ENCODE assay signal across 1 cellular context in the genomic region with DNA sequence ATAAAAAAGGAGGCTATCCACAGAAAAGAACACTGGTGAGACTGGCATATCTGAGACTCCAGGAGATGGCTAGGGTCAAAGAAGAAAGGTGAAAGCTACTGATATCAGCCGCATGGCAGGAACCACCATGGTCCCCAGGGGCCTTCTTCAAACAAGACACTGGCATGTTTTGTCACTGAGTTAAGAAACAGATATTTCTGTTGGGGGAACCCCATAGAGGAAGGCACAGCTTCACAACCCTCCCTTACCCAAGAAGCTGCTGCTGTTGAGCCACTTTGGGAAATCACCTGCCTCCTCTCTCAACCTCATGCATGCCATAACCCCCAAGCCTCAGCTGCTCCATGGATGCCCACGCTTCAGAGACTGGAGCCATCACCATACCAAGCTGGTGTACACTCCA.
TF ChIP-seq lines count a peak whose summit lies in the region.

No MANE protein-coding gene starts in this region.

TF ChIP-seq in GM12878, 131 proteins besides CTCF, POLR2A, EP300 and RAD21 (continued from another document and continues in another):
- TF ChIP-seq KDM1A (IDR thresholded peaks at IDR 0.05; ENCODE audit: borderline replicate concordance) (no peak), ZNF207 (IDR thresholded peaks at IDR 0.05; ENCODE audit: borderline replicate concordance) (no peak), BACH1 (IDR thresholded peaks at IDR 0.05; ENCODE audit: borderline replicate concordance) (no peak), HDAC6 (IDR thresholded peaks at IDR 0.05; ENCODE audit: unreplicated experiment) (no peak), SREBF2 (IDR thresholded peaks at IDR 0.05; ENCODE audit: low read length) (no peak), BMI1 (IDR thresholded peaks at IDR 0.05; ENCODE audit: borderline replicate concordance) (no peak), RCOR1 (conservative IDR thresholded peaks at IDR 0.05; ENCODE audit: low read depth, low read length) (no peak), STAT3 (IDR thresholded peaks at IDR 0.05; ENCODE audit: low read depth, low read length) (no peak), ZNF622 (IDR thresholded peaks at IDR 0.05) (no peak), TCF7 (IDR thresholded peaks at IDR 0.05; ENCODE audit: borderline replicate concordance) (peak; percentile 66), SMAD5 (IDR thresholded peaks at IDR 0.05; ENCODE audit: low read depth) (no peak), FOXM1 (IDR thresholded peaks at IDR 0.05; ENCODE audit: low read depth, low read length) (no peak), JUND (IDR thresholded peaks at IDR 0.05; ENCODE audit: low read depth, low read length) (no peak), YY1 (IDR thresholded peaks at IDR 0.05; ENCODE audit: low read depth, low read length) (no peak), MTA2 (IDR thresholded peaks at IDR 0.05; ENCODE audit: low read depth) (peak; percentile 70; the same call in 1 of the 2 replicates), HDAC2 (IDR thresholded peaks at IDR 0.05) (no peak), NR2C1 (IDR thresholded peaks at IDR 0.05) (peak; percentile 47; the same call in 1 of the 2 replicates), CEBPZ (IDR thresholded peaks at IDR 0.05; ENCODE audit: low read depth, low read length) (no peak), CHD4 (IDR thresholded peaks at IDR 0.05) (no peak), EED (IDR thresholded peaks at IDR 0.05; ENCODE audit: low read depth) (0 out of 2 replicates have a peak, but pooled peaks have one; percentile 33), TCF3 (IDR thresholded peaks at IDR 0.05; ENCODE audit: borderline replicate concordance, insufficient read depth, low read depth, low read length) (no peak), RUNX3 (IDR thresholded peaks at IDR 0.05; ENCODE audit: low read length) (peak; percentile 29; the same call in 1 of the 2 replicates), MLLT1 (IDR thresholded peaks at IDR 0.05) (0 out of 2 replicates have a peak, but pooled peaks have one; percentile 35), MYC (IDR thresholded peaks at IDR 0.05; ENCODE audit: insufficient read depth, insufficient read length, insufficient replicate concordance, low read length, severe bottlenecking) (no peak), RB1 (IDR thresholded peaks at IDR 0.05; ENCODE audit: borderline replicate concordance) (no peak), ZNF274 (IDR thresholded peaks at IDR 0.05; ENCODE audit: insufficient read depth, insufficient read length) (no peak), IKZF1 (conservative IDR thresholded peaks at IDR 0.05) (peak; percentile 73), CHD2 (IDR thresholded peaks at IDR 0.05; ENCODE audit: borderline replicate concordance, low read depth, low read length) (no peak), NFIC (IDR thresholded peaks at IDR 0.05; ENCODE audit: low read depth, low read length) (peak; percentile 26; the same call in 1 of the 2 replicates), SRF (IDR thresholded peaks at IDR 0.05; ENCODE audit: low read depth in 2 of 2, low read length in 2 of 2) (no peak)
- TF ChIP-seq, protein P1, sequence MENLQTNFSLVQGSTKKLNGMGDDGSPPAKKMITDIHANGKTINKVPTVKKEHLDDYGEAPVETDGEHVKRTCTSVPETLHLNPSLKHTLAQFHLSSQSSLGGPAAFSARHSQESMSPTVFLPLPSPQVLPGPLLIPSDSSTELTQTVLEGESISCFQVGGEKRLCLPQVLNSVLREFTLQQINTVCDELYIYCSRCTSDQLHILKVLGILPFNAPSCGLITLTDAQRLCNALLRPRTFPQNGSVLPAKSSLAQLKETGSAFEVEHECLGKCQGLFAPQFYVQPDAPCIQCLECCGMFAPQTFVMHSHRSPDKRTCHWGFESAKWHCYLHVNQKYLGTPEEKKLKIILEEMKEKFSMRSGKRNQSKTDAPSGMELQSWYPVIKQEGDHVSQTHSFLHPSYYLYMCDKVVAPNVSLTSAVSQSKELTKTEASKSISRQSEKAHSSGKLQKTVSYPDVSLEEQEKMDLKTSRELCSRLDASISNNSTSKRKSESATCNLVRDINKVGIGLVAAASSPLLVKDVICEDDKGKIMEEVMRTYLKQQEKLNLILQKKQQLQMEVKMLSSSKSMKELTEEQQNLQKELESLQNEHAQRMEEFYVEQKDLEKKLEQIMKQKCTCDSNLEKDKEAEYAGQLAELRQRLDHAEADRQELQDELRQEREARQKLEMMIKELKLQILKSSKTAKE (IDR thresholded peaks at IDR 0.05; ENCODE audit: low read depth, poor library complexity, severe bottlenecking), result peak; percentile 42
- TF ChIP-seq, protein P2, sequence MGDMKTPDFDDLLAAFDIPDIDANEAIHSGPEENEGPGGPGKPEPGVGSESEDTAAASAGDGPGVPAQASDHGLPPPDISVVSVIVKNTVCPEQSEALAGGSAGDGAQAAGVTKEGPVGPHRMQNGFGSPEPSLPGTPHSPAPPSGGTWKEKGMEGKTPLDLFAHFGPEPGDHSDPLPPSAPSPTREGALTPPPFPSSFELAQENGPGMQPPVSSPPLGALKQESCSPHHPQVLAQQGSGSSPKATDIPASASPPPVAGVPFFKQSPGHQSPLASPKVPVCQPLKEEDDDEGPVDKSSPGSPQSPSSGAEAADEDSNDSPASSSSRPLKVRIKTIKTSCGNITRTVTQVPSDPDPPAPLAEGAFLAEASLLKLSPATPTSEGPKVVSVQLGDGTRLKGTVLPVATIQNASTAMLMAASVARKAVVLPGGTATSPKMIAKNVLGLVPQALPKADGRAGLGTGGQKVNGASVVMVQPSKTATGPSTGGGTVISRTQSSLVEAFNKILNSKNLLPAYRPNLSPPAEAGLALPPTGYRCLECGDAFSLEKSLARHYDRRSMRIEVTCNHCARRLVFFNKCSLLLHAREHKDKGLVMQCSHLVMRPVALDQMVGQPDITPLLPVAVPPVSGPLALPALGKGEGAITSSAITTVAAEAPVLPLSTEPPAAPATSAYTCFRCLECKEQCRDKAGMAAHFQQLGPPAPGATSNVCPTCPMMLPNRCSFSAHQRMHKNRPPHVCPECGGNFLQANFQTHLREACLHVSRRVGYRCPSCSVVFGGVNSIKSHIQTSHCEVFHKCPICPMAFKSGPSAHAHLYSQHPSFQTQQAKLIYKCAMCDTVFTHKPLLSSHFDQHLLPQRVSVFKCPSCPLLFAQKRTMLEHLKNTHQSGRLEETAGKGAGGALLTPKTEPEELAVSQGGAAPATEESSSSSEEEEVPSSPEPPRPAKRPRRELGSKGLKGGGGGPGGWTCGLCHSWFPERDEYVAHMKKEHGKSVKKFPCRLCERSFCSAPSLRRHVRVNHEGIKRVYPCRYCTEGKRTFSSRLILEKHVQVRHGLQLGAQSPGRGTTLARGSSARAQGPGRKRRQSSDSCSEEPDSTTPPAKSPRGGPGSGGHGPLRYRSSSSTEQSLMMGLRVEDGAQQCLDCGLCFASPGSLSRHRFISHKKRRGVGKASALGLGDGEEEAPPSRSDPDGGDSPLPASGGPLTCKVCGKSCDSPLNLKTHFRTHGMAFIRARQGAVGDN (IDR thresholded peaks at IDR 0.05), result peak; percentile 74
- TF ChIP-seq, protein P3, sequence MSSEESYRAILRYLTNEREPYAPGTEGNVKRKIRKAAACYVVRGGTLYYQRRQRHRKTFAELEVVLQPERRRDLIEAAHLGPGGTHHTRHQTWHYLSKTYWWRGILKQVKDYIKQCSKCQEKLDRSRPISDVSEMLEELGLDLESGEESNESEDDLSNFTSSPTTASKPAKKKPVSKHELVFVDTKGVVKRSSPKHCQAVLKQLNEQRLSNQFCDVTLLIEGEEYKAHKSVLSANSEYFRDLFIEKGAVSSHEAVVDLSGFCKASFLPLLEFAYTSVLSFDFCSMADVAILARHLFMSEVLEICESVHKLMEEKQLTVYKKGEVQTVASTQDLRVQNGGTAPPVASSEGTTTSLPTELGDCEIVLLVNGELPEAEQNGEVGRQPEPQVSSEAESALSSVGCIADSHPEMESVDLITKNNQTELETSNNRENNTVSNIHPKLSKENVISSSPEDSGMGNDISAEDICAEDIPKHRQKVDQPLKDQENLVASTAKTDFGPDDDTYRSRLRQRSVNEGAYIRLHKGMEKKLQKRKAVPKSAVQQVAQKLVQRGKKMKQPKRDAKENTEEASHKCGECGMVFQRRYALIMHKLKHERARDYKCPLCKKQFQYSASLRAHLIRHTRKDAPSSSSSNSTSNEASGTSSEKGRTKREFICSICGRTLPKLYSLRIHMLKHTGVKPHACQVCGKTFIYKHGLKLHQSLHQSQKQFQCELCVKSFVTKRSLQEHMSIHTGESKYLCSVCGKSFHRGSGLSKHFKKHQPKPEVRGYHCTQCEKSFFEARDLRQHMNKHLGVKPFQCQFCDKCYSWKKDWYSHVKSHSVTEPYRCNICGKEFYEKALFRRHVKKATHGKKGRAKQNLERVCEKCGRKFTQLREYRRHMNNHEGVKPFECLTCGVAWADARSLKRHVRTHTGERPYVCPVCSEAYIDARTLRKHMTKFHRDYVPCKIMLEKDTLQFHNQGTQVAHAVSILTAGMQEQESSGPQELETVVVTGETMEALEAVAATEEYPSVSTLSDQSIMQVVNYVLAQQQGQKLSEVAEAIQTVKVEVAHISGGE (CRISPR knock-in tag; IDR thresholded peaks at IDR 0.05), result no peak
- TF ChIP-seq, protein P4, sequence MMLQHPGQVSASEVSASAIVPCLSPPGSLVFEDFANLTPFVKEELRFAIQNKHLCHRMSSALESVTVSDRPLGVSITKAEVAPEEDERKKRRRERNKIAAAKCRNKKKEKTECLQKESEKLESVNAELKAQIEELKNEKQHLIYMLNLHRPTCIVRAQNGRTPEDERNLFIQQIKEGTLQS (IDR thresholded peaks at IDR 0.05; ENCODE audit: borderline replicate concordance, extremely low read depth, low read depth, low read length), result no peak
- TF ChIP-seq, protein P5, sequence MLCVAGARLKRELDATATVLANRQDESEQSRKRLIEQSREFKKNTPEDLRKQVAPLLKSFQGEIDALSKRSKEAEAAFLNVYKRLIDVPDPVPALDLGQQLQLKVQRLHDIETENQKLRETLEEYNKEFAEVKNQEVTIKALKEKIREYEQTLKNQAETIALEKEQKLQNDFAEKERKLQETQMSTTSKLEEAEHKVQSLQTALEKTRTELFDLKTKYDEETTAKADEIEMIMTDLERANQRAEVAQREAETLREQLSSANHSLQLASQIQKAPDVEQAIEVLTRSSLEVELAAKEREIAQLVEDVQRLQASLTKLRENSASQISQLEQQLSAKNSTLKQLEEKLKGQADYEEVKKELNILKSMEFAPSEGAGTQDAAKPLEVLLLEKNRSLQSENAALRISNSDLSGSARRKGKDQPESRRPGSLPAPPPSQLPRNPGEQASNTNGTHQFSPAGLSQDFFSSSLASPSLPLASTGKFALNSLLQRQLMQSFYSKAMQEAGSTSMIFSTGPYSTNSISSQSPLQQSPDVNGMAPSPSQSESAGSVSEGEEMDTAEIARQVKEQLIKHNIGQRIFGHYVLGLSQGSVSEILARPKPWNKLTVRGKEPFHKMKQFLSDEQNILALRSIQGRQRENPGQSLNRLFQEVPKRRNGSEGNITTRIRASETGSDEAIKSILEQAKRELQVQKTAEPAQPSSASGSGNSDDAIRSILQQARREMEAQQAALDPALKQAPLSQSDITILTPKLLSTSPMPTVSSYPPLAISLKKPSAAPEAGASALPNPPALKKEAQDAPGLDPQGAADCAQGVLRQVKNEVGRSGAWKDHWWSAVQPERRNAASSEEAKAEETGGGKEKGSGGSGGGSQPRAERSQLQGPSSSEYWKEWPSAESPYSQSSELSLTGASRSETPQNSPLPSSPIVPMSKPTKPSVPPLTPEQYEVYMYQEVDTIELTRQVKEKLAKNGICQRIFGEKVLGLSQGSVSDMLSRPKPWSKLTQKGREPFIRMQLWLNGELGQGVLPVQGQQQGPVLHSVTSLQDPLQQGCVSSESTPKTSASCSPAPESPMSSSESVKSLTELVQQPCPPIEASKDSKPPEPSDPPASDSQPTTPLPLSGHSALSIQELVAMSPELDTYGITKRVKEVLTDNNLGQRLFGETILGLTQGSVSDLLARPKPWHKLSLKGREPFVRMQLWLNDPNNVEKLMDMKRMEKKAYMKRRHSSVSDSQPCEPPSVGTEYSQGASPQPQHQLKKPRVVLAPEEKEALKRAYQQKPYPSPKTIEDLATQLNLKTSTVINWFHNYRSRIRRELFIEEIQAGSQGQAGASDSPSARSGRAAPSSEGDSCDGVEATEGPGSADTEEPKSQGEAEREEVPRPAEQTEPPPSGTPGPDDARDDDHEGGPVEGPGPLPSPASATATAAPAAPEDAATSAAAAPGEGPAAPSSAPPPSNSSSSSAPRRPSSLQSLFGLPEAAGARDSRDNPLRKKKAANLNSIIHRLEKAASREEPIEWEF (IDR thresholded peaks at IDR 0.05; ENCODE audit: insufficient replicate concordance, low read depth, low read length), result no peak
